ENCODE assay signal across 14 cellular contexts in genomic region chr4:25174674-25175073, GRCh38. TPM values are rescaled to one million over a fixed set of nuclear protein-coding genes. Genes with fewer than 3 reads are reported as not detected.
A peak's percentile ranks its signal among the peaks of the same experiment; 100 is the strongest.
DNase-seq lines count a peak whose midpoint lies in the region; ATAC-seq, FAIRE-seq and TF ChIP-seq lines count a peak whose summit lies in the region.
"Had no signal": no experiment of that assay in that cellular context is flagged by ENCODE, and none has a peak within 500 bp of the region (broad histone marks: within the 10 kb centered on the region; RNA-seq: fewer than 3 reads in every experiment).

No MANE protein-coding gene starts in this region.

- H3K18ac ChIP-seq in IMR-90 (ENCODE audit: low read depth, low read length), result peak overlapping the region; percentile 23; the same call in 1 of the 2 replicates

- FAIRE-seq in bronchial epithelial cell (lab: Jason Lieb, UNC), result peak; percentile 79

- no peak overlapping the region for H3K9ac ChIP-seq in IMR-90 (ENCODE audit: low read depth, low read length)

- no peaks in the 10 kb centered on the region for H3K9me3 ChIP-seq in IMR-90 (ENCODE audit: control insufficient read depth, insufficient read depth, low read length)
- no peaks in the 10 kb centered on the region for H3K9me3 ChIP-seq in mucosa of descending colon

- DNase-seq in AML-193 (lab: John Stamatoyannopoulos, UW) (peak; percentile 44 to 47), IMR-90 (peak; percentile 12), bronchial epithelial cell (ENCODE audit: low read depth) (peak; percentile 83), mucosa of descending colon (no peak), retina (no peak)
- DNase-seq: activated CD4-positive, alpha-beta memory T cell treated with anti-CD3 and anti-CD28 coated beads for 36 hours; amniotic stem cell; DMS 273 treated with DMSO at 0.1 percent for 48 hours; NCI-H1105 treated with DMSO at 0.1 percent for 48 hours; NCI-H345 had no signal

- no peak overlapping the region for H2AK9ac ChIP-seq in IMR-90 (replicated peaks; ENCODE audit: low read depth, low read length, poor library complexity)

- peak overlapping the region; percentile 57 for H2AFZ ChIP-seq in IMR-90 (replicated peaks; ENCODE audit: low read length, poor library complexity)

- H2BK20ac ChIP-seq in IMR-90 (ENCODE audit: low read depth, low read length), result peak overlapping the region; percentile 84

- H3K79me1 ChIP-seq in IMR-90 (ENCODE audit: low read depth in 1 of 2, low read length in 2 of 2), result 0 out of 4 replicates have a peak, but pooled peaks cover 0 to 3% of the 10 kb centered on the region in 2 experiments

- TF ChIP-seq RAD21 in IMR-90 (IDR thresholded peaks at IDR 0.05; ENCODE audit: low read length), result no peak

- H3K23ac ChIP-seq in IMR-90 (ENCODE audit: low read depth, low read length), result no peak overlapping the region

- WGBS in IMR-90 (ENCODE audit: extremely low coverage in 2 of 2, insufficient read length in 1 of 2), 2 experiments, result no CpG with 5 or more reads among the region's 3 CpGs

- H3K36me3 ChIP-seq in IMR-90 (ENCODE audit: control insufficient read depth, insufficient read depth, low read length) (no peaks in the 10 kb centered on the region), bronchial epithelial cell (ENCODE audit: control insufficient read depth, insufficient read depth, low read length) (no peaks in the 10 kb centered on the region), mucosa of descending colon (ENCODE audit: low read depth) (no peaks in the 10 kb centered on the region)

- CTCF ChIA-PET in IMR-90 (lab: Yijun Ruan, JAX), result no interaction called here

- intact Hi-C loops in IMR-90 (cut with micrococcal nuclease), result no loop called here
- intact Hi-C loops in mucosa of descending colon (cut with DNase I, micrococcal nuclease), result no loop called here

- no peaks in the 10 kb centered on the region for H3K9me1 ChIP-seq in IMR-90 (ENCODE audit: insufficient read depth, low read length)

- no peaks in the 10 kb centered on the region for H3K27me3 ChIP-seq in IMR-90 (ENCODE audit: control insufficient read depth, insufficient read depth, low read length)
- no peaks in the 10 kb centered on the region for H3K27me3 ChIP-seq in bronchial epithelial cell (ENCODE audit: control insufficient read depth, insufficient read depth, low read length)

- dilution Hi-C loops in IMR-90 (cut with HindIII; ENCODE audit: low sequenced_read_pairs, unreplicated experiment), result no loop called here

- H3K4me1 ChIP-seq in IMR-90 (ENCODE audit: control insufficient read depth, insufficient read depth, low read length) (peaks cover 8% of the 10 kb centered on the region), mucosa of descending colon (ENCODE audit: low read depth) (no peaks in the 10 kb centered on the region)

- no peak overlapping the region for H3K27ac ChIP-seq in IMR-90 (ENCODE audit: insufficient read depth, low read length)

- H3K4ac ChIP-seq in IMR-90 (ENCODE audit: low read depth, low read length), result peak overlapping the region; percentile 83

- peak overlapping the region; percentile 93 for H2BK120ac ChIP-seq in IMR-90 (ENCODE audit: low read depth, low read length)

- TF ChIP-seq POLR2A in IMR-90 (IDR thresholded peaks at IDR 0.05; ENCODE audit: low read depth, low read length), result no peak

- no peak for TF ChIP-seq CTCF in IMR-90 (conservative IDR thresholded peaks at IDR 0.05; ENCODE audit: low read depth, low read length)
- TF ChIP-seq CTCF in bronchial epithelial cell (IDR thresholded peaks at IDR 0.05; ENCODE audit: insufficient read depth, low read length, severe bottlenecking), result no peak
- TF ChIP-seq CTCF in mucosa of descending colon (IDR thresholded peaks at IDR 0.05), result no peak

- no peak overlapping the region for H3K4me2 ChIP-seq in IMR-90 (ENCODE audit: low read depth, low read length)

- 0 out of 2 replicates have a peak overlapping the region, but pooled peaks have one; percentile 83 for H4K91ac ChIP-seq in IMR-90 (ENCODE audit: insufficient read depth, low read depth, low read length)

- no TSS peak for BruUV-seq in IMR-90 (replicated peaks; lab: Mats Ljungman, UMichigan)

- no peak overlapping the region for H4K5ac ChIP-seq in IMR-90 (ENCODE audit: low read depth, low read length)

- peak overlapping the region; percentile 67 for H3K14ac ChIP-seq in IMR-90 (replicated peaks; ENCODE audit: low read depth, low read length)

- peak overlapping the region; percentile 94 for H2BK5ac ChIP-seq in IMR-90 (ENCODE audit: low read depth, low read length, poor library complexity, severe bottlenecking)

- H4K20me1 ChIP-seq in IMR-90 (ENCODE audit: insufficient read depth, low read length), result no peaks in the 10 kb centered on the region

- no peak overlapping the region for H3K56ac ChIP-seq in IMR-90 (ENCODE audit: extremely low read depth, insufficient read depth, low read length)

- H2BK15ac ChIP-seq in IMR-90 (ENCODE audit: low read depth, low read length), result peak overlapping the region; percentile 48; the same call in 1 of the 3 replicates

- in situ Hi-C loops in IMR-90 (cut with MboI; ENCODE audit: low sequenced_read_pairs), result no loop called here

- POLR2A ChIA-PET in IMR-90 (lab: Charles Lee; ENCODE audit: unreplicated experiment), result no interaction called here

- ATAC-seq in IMR-90 (ENCODE audit: low read depth) (no peak), mucosa of descending colon (peak; percentile 14), HG03039 (IDR thresholded peaks at IDR 0.05; ENCODE audit: unreplicated experiment) (no peak), GM21447 (IDR thresholded peaks at IDR 0.05; ENCODE audit: unreplicated experiment) (no peak), HG03565 (IDR thresholded peaks at IDR 0.05; ENCODE audit: unreplicated experiment) (no peak)
- ATAC-seq: natural killer cell treated with Interleukin-12 subunit alpha and Interleukin-12 subunit beta and Interleukin-15 and Interleukin-18, amount 100 ng/mL, for 72 hours had no signal

- H3K4me3 ChIP-seq in IMR-90 (ENCODE audit: insufficient read depth, low read depth, low read length) (no peak overlapping the region), bronchial epithelial cell (ENCODE audit: low read depth, low read length) (no peak overlapping the region), mucosa of descending colon (no peak overlapping the region)

- H2AK5ac ChIP-seq in IMR-90 (ENCODE audit: low read depth, low read length), result peak overlapping the region; percentile 77; the same call in 1 of the 2 replicates

- H4K8ac ChIP-seq in IMR-90 (ENCODE audit: low read depth in 2 of 2, low read length in 2 of 2), result peak overlapping the region in 1 of 2 experiments; percentile 60; a peak in 1 of 4 replicates

TF ChIP-seq in IMR-90, 13 proteins besides CTCF, POLR2A, EP300 and RAD21:
- no peak for TF ChIP-seq BHLHE40 (IDR thresholded peaks at IDR 0.05; ENCODE audit: low read depth, low read length)
- TF ChIP-seq MAFK (IDR thresholded peaks at IDR 0.05; ENCODE audit: low read depth, low read length), result no peak
- no peak for TF ChIP-seq RCOR1 (IDR thresholded peaks at IDR 0.05; ENCODE audit: insufficient replicate concordance, low read length)
- no peak for TF ChIP-seq CHD1 (IDR thresholded peaks at IDR 0.05; ENCODE audit: low read depth, low read length)
- no peak for TF ChIP-seq RFX5 (IDR thresholded peaks at IDR 0.05; ENCODE audit: low read depth, low read length)
- TF ChIP-seq NFE2L2 (IDR thresholded peaks at IDR 0.05; ENCODE audit: low read depth, low read length), result no peak
- no peak for TF ChIP-seq MAZ (IDR thresholded peaks at IDR 0.05; ENCODE audit: borderline replicate concordance, low read depth, low read length)
- no peak for TF ChIP-seq MXI1 (IDR thresholded peaks at IDR 0.05; ENCODE audit: borderline replicate concordance, low read depth, low read length)
- TF ChIP-seq USF2 (IDR thresholded peaks at IDR 0.05; ENCODE audit: low read depth, low read length), result no peak
- no peak for TF ChIP-seq ELK1 (IDR thresholded peaks at IDR 0.05; ENCODE audit: borderline replicate concordance, low read depth, low read length)
- TF ChIP-seq FOS (IDR thresholded peaks at IDR 0.05; ENCODE audit: low read depth, low read length), result no peak
- no peak for TF ChIP-seq SMC3 (IDR thresholded peaks at IDR 0.05; ENCODE audit: low read depth, low read length)

RNA-seq across cellular contexts. Expression of gene SEPSECS, which starts 14.4 kb away (rescaled TPM):
- 5.0 and 6.7 TPM in 2 replicates for total RNA-seq in IMR-90 (2012; rRNA removed)
- polyA plus RNA-seq in IMR-90 (2012; rRNA removed), result 1.2 and 1.7 TPM in 2 replicates
- 0.25 and 0.35 TPM in 2 replicates for polyA plus RNA-seq in IMR-90 (2012; cell fraction: cytosol; rRNA removed)
- 0.54 and 4.7 TPM in 2 replicates for polyA plus RNA-seq in IMR-90 (2012; cell fraction: nucleus; rRNA removed; ENCODE audit: low replicate concordance)
- 6.6 and 7.0 TPM in 2 replicates for total RNA-seq in bronchial epithelial cell
- 10 to 100 TPM; 13.4 to 26.2 (median 13.6) TPM for total RNA-seq in mucosa of descending colon

RNA-seq across cellular contexts. Expression of gene PI4K2B, which starts 59.2 kb away (rescaled TPM):
- 6.5 and 25.3 TPM in 2 replicates for total RNA-seq in IMR-90 (2012; rRNA removed)
- 6.5 and 7.6 TPM in 2 replicates for polyA plus RNA-seq in IMR-90 (2012; rRNA removed)
- 1.5 and 1.9 TPM in 2 replicates for polyA plus RNA-seq in IMR-90 (2012; cell fraction: cytosol; rRNA removed)
- polyA plus RNA-seq in IMR-90 (2012; cell fraction: nucleus; rRNA removed; ENCODE audit: low replicate concordance), result 1.1 and 2.6 TPM in 2 replicates
- 14.5 and 15.7 TPM in 2 replicates for total RNA-seq in bronchial epithelial cell
- total RNA-seq in mucosa of descending colon, result 10 to 100 TPM; 14.3 to 25.9 (median 17.8) TPM

Comparison
In these comparisons a context has a peak if more than half of its experiments do, and no peak if none do; other contexts are left out.
1. DNase-seq: peak in AML-193 (2 of 2), IMR-90 (single experiment) and bronchial epithelial cell (single experiment); none in mucosa of descending colon (0 of 3) and retina (single experiment).